ENCODE assay signal across 16 cellular contexts in the genomic region with DNA sequence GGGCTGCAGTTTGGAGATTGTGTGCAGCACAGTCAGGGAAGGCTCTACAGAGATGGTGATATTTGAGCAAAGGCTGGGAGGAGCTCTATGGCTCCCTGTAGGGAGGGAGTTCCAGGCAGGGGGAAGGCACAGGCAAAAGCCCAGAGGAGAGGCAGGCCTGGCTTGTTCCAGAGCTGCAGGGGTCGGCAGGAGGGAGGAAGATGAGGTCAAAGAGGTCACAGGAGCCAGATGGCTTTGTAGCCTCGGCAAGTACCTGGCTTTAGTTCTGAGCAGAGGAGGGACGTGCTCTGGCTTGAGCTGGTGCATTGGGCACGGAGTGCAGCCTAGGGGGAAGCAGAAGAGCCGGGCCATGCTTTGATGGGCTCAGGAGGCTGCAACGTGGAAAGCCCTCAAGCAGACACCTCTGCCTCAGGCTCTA.
DNase-seq lines count a peak whose midpoint lies in the region; TF ChIP-seq lines count a peak whose summit lies in the region.
"Had no signal": no experiment of that assay in that cellular context is flagged by ENCODE, and none has a peak within 500 bp of the region (broad histone marks: within the 10 kb centered on the region; RNA-seq: fewer than 3 reads in every experiment).

No MANE protein-coding gene starts in this region.

- peaks cover 22% of the 10 kb centered on the region for H3F3A ChIP-seq in neural progenitor cell (ENCODE audit: low read depth)
- no peaks in the 10 kb centered on the region for H3F3A ChIP-seq in smooth muscle cell (ENCODE audit: low read depth)

- peak overlapping the region; percentile 0 for H3K27ac Mint-ChIP-seq in T-helper 1 cell treated with Interleukin-12 subunit alpha and Interleukin-12 subunit beta and Interleukin-4 antibody, amounts not matched to agents 30 μg/mL and 1 μg/mL, for 36 hours
- H3K27ac Mint-ChIP-seq in endodermal cell (no peak overlapping the region), neural progenitor cell (peak overlapping the region; percentile 57)

- no peak overlapping the region for H3K4me3 Mint-ChIP-seq in T-helper 1 cell treated with Interleukin-12 subunit alpha and Interleukin-12 subunit beta and Interleukin-4 antibody, amounts not matched to agents 30 μg/mL and 1 μg/mL, for 36 hours
- no peak overlapping the region for H3K4me3 Mint-ChIP-seq in endodermal cell
- peak overlapping the region; percentile 6 for H3K4me3 Mint-ChIP-seq in neural progenitor cell

- 38 to 53% methylated on average over 5 to 6 of the region's 6 CpGs for WGBS in endodermal cell (ENCODE audit: insufficient coverage in 1 of 2, insufficient read length in 1 of 2), 2 experiments
- WGBS in smooth muscle cell (ENCODE audit: low lambda C conversion rate), result 56% methylated on average over 6 of the region's 6 CpGs

- H3K9me3 ChIP-seq in endodermal cell (ENCODE audit: control insufficient read depth, low read length), result no peaks in the 10 kb centered on the region
- no peaks in the 10 kb centered on the region for H3K9me3 ChIP-seq in neural progenitor cell (ENCODE audit: low read depth)
- no peaks in the 10 kb centered on the region for H3K9me3 ChIP-seq in smooth muscle cell (replicated peaks; ENCODE audit: low read depth)
- H3K9me3 ChIP-seq: sigmoid colon had no signal

- H3K9me3 Mint-ChIP-seq in T-helper 1 cell treated with Interleukin-12 subunit alpha and Interleukin-12 subunit beta and Interleukin-4 antibody, amounts not matched to agents 30 μg/mL and 1 μg/mL, for 36 hours, result no peaks in the 10 kb centered on the region
- H3K9me3 Mint-ChIP-seq in endodermal cell (no peaks in the 10 kb centered on the region), neural progenitor cell (no peaks in the 10 kb centered on the region)

- no peaks in the 10 kb centered on the region for H3K36me3 ChIP-seq in endodermal cell (ENCODE audit: control insufficient read depth, insufficient read depth, low read length)
- H3K36me3 ChIP-seq in neural progenitor cell, result no peaks in the 10 kb centered on the region
- no peaks in the 10 kb centered on the region for H3K36me3 ChIP-seq in smooth muscle cell (ENCODE audit: low read depth)
- H3K36me3 ChIP-seq: sigmoid colon had no signal

- H3K79me2 ChIP-seq in neural progenitor cell (ENCODE audit: low read depth) (no peaks in the 10 kb centered on the region), smooth muscle cell (ENCODE audit: low read depth) (no peaks in the 10 kb centered on the region)

- H2AFZ ChIP-seq in neural progenitor cell (replicated peaks) (no peak overlapping the region), smooth muscle cell (ENCODE audit: low read depth) (no peak overlapping the region)

- H3K27me3 ChIP-seq in endodermal cell (ENCODE audit: control insufficient read depth, insufficient read depth, low read length, poor library complexity, severe bottlenecking) (no peaks in the 10 kb centered on the region), neural progenitor cell (no peaks in the 10 kb centered on the region), smooth muscle cell (ENCODE audit: low read depth) (no peaks in the 10 kb centered on the region)
- H3K27me3 ChIP-seq: sigmoid colon had no signal

- H3K4me2 ChIP-seq in neural progenitor cell (peak overlapping the region; percentile 48), smooth muscle cell (no peak overlapping the region)

- peaks cover 48% of the 10 kb centered on the region for H3K4me1 Mint-ChIP-seq in T-helper 1 cell treated with Interleukin-12 subunit alpha and Interleukin-12 subunit beta and Interleukin-4 antibody, amounts not matched to agents 30 μg/mL and 1 μg/mL, for 36 hours (ENCODE audit: low read depth)
- peaks cover 33% of the 10 kb centered on the region for H3K4me1 Mint-ChIP-seq in endodermal cell
- H3K4me1 Mint-ChIP-seq in neural progenitor cell, result peaks cover 43% of the 10 kb centered on the region

- H3K36me3 Mint-ChIP-seq in T-helper 1 cell treated with Interleukin-12 subunit alpha and Interleukin-12 subunit beta and Interleukin-4 antibody, amounts not matched to agents 30 μg/mL and 1 μg/mL, for 36 hours (ENCODE audit: low read depth), result peaks cover 17% of the 10 kb centered on the region
- H3K36me3 Mint-ChIP-seq in endodermal cell (ENCODE audit: low read depth) (no peaks in the 10 kb centered on the region), neural progenitor cell (no peaks in the 10 kb centered on the region)

- H3K4me1 ChIP-seq in endodermal cell (ENCODE audit: control insufficient read depth, insufficient read depth, low read length) (peaks cover 13% of the 10 kb centered on the region), neural progenitor cell (peaks cover 56% of the 10 kb centered on the region), smooth muscle cell (ENCODE audit: low read depth) (peaks cover 32% of the 10 kb centered on the region)

- H3K27ac ChIP-seq in endodermal cell (ENCODE audit: low read depth, low read length), result no peak overlapping the region
- H3K27ac ChIP-seq in neural progenitor cell, result no peak overlapping the region
- H3K27ac ChIP-seq in smooth muscle cell (ENCODE audit: low read depth), result no peak overlapping the region
- H3K27ac ChIP-seq: sigmoid colon had no signal

- no peak overlapping the region for H3K9ac ChIP-seq in endodermal cell (ENCODE audit: extremely low read depth, low read length, poor library complexity, severe bottlenecking)
- no peak overlapping the region for H3K9ac ChIP-seq in neural progenitor cell
- H3K9ac ChIP-seq in smooth muscle cell (ENCODE audit: low read depth), result no peak overlapping the region

- DNase-seq in T-helper 1 cell (no peak), NCI-H69 (lab: John Stamatoyannopoulos, UW) (peak; percentile 94), endodermal cell (peak; percentile 71), neural progenitor cell (ENCODE audit: low spot score) (peak; percentile 77), smooth muscle cell (lab: John Stamatoyannopoulos, UW; ENCODE audit: unreplicated experiment) (no peak), OCI-M2 (lab: John Stamatoyannopoulos, UW; ENCODE audit: unreplicated experiment) (no peak)
- DNase-seq in activated CD4-positive, CD25-positive, alpha-beta regulatory T cell treated with anti-CD3 and anti-CD28 coated beads, Interleukin-2, amount 50 U/mL, for 72 hours, result no peak
- DNase-seq: activated CD4-positive, CD25-positive, alpha-beta regulatory T cell; erythroblast; HCEC 1CT; midbrain; NCI-H1694; NCI-H526; sigmoid colon; stimulated activated CD4-positive, alpha-beta T cell treated with anti-CD3 and anti-CD28 coated beads, Interleukin-2, amount 100 ng/mL, for 24 hours had no signal

- H4K20me1 ChIP-seq in neural progenitor cell (ENCODE audit: low read depth) (no peaks in the 10 kb centered on the region), smooth muscle cell (ENCODE audit: low read depth) (no peaks in the 10 kb centered on the region)

- peaks cover 11% of the 10 kb centered on the region for H3K27me3 Mint-ChIP-seq in T-helper 1 cell treated with Interleukin-12 subunit alpha and Interleukin-12 subunit beta and Interleukin-4 antibody, amounts not matched to agents 30 μg/mL and 1 μg/mL, for 36 hours (ENCODE audit: low read depth)
- H3K27me3 Mint-ChIP-seq in endodermal cell (ENCODE audit: insufficient read depth) (no peaks in the 10 kb centered on the region), neural progenitor cell (ENCODE audit: insufficient read depth, low read depth) (peaks cover 2% of the 10 kb centered on the region)

- TF ChIP-seq CTCF in endodermal cell (conservative IDR thresholded peaks at IDR 0.05), result no peak
- no peak for TF ChIP-seq CTCF in neural progenitor cell (IDR thresholded peaks at IDR 0.05)
- no peak for TF ChIP-seq CTCF in smooth muscle cell (IDR thresholded peaks at IDR 0.05; ENCODE audit: borderline replicate concordance, insufficient read depth, poor library complexity, severe bottlenecking)

- H3K4me3 ChIP-seq in endodermal cell (ENCODE audit: low read length), result no peak overlapping the region
- H3K4me3 ChIP-seq in neural progenitor cell, result no peak overlapping the region
- H3K4me3 ChIP-seq in smooth muscle cell, result no peak overlapping the region
- H3K4me3 ChIP-seq: sigmoid colon had no signal

Comparison
In these comparisons a context has a peak if more than half of its experiments do, and no peak if none do; other contexts are left out.
1. DNase-seq: peak in NCI-H69 (single experiment), endodermal cell (single experiment) and neural progenitor cell (single experiment); none in T-helper 1 cell (0 of 5), activated CD4-positive, CD25-positive, alpha-beta regulatory T cell treated with anti-CD3 and anti-CD28 coated beads, Interleukin-2, amount 50 U/mL, for 72 hours (single experiment), smooth muscle cell (single experiment) and OCI-M2 (single experiment).